In genomic region chr10:133362846-133363245, GRCh38 we compare ENCODE assay signal across 20 cellular contexts. TPM values are rescaled to one million over a fixed set of nuclear protein-coding genes. Genes with fewer than 3 reads are reported as not detected.
DNase-seq lines count a peak whose midpoint lies in the region; ATAC-seq, FAIRE-seq and TF ChIP-seq lines count a peak whose summit lies in the region.
"Had no signal": no experiment of that assay in that cellular context is flagged by ENCODE, and none has a peak within 500 bp of the region (broad histone marks: within the 10 kb centered on the region; RNA-seq: fewer than 3 reads in every experiment).

No MANE protein-coding gene starts in this region.

- H3K4me1 ChIP-seq in HepG2 (ENCODE audit: insufficient read depth, low read length) (peaks cover 25% of the 10 kb centered on the region), right lobe of liver (peaks cover 0 to 30% (median 12%) of the 10 kb centered on the region in 4 donors)
- H3K4me1 ChIP-seq: HAP-1 had no signal

- H3K27me3 Mint-ChIP-seq in Calu3 (ENCODE audit: unreplicated experiment): no peaks in the 10 kb centered on the region
- no peaks in the 10 kb centered on the region for H3K27me3 Mint-ChIP-seq in nephron progenitor cell (ENCODE audit: low read depth, poor library complexity)

- peaks cover 23 to 45% of the 10 kb centered on the region in 2 experiments for H3K36me3 ChIP-seq in HepG2 (replicated peaks in 1 of 2; ENCODE audit: control insufficient read depth in 1 of 2, insufficient read depth in 2 of 2, low read length in 2 of 2)
- peaks cover 0 to 55% (median 34%) of the 10 kb centered on the region in 4 donors for H3K36me3 ChIP-seq in right lobe of liver

- CTCF ChIA-PET in HepG2 (lab: Yijun Ruan, JAX; ENCODE audit: low intra/inter-chr PET ratio, low total read pairs): no interaction called here
- CTCF ChIA-PET in Calu3 (lab: Charles Lee): no interaction called here

- ATAC-seq in HepG2 (no peak), right lobe of liver (no peak)
- ATAC-seq: CD8-positive, alpha-beta T cell; GM12878 had no signal

- POLR2A ChIA-PET in HepG2 (lab: Yijun Ruan, JAX): interaction anchor here (5.8 kb wide), 1 partner anchor 15 kb away, joined by 78 read pairs; the partner anchor contains the start of gene PAOX

- H3K4me3 ChIP-seq in HepG2 (replicated peaks in 1 of 3; ENCODE audit: insufficient read depth in 1 of 3, low read depth in 2 of 3, low read length in 3 of 3): no peak overlapping the region
- H3K4me3 ChIP-seq in right lobe of liver: no peak overlapping the region
- H3K4me3 ChIP-seq: GM12878, HAP-1 had no signal

- no peaks in the 10 kb centered on the region for H3K4me1 Mint-ChIP-seq in Calu3 (ENCODE audit: low read depth, unreplicated experiment)
- peaks cover 14% of the 10 kb centered on the region for H3K4me1 Mint-ChIP-seq in nephron progenitor cell

- no TSS peak for BruUV-seq in HepG2 (replicated peaks; lab: Mats Ljungman, UMichigan)
- BruUV-seq in Calu3 (replicated peaks; lab: Mats Ljungman, UMichigan): TSS peak; percentile 83

- no peak overlapping the region for H3K27ac Mint-ChIP-seq in Calu3 (ENCODE audit: unreplicated experiment)
- H3K27ac Mint-ChIP-seq in nephron progenitor cell: peak overlapping the region; percentile 98
- H3K27ac Mint-ChIP-seq: CD8-positive, alpha-beta T cell had no signal

- in situ Hi-C loops in HepG2 (cut with HindIII; ENCODE audit: extremely low pct_ligation_motif_present, low pct_unique_long_range_greater_than_20kb): no loop called here

- no peak for DNase-seq in HepG2 (ENCODE audit: low spot score)
- no peak for DNase-seq in right lobe of liver
- no peak for DNase-seq in Calu3
- no peak for DNase-seq in nephron progenitor cell
- no peak for DNase-seq in RKO (ENCODE audit: low spot score)
- no peak for DNase-seq in mesenteric fat pad (ENCODE audit: low spot score)
- DNase-seq in foreskin melanocyte: no peak
- DNase-seq: ACHN; CD8-positive, alpha-beta T cell; DMS 273 treated with DMSO at 0.1 percent for 48 hours; DMS53; DND-41; EL had no signal

- no peak for TF ChIP-seq RAD21 in HepG2 (CRISPR knock-in tag; IDR thresholded peaks at IDR 0.05)

- 93% methylated on average over 9 of the region's 13 CpGs for WGBS in HepG2 (ENCODE audit: low lambda C conversion rate)
- WGBS in right lobe of liver (ENCODE audit: insufficient coverage, low coverage, low lambda C conversion rate, missing lambda C conversion rate): 81% methylated on average over 3 of the region's 13 CpGs

- H2AFZ ChIP-seq in HepG2 (ENCODE audit: low read length): no peak overlapping the region

- no peak for TF ChIP-seq POLR2A in HepG2 (IDR thresholded peaks at IDR 0.05; ENCODE audit: insufficient read depth in 1 of 2, low read depth in 2 of 2, low read length in 2 of 2)
- TF ChIP-seq POLR2A in right lobe of liver (IDR thresholded peaks at IDR 0.05): no peak

- FAIRE-seq in HepG2 (lab: Jason Lieb, UNC): no peak
- FAIRE-seq: A204.1, GM12878, GM19239, H1 had no signal

- H3K9ac ChIP-seq in HepG2 (ENCODE audit: insufficient read depth, low read depth, low read length): no peak overlapping the region

- H3K27me3 ChIP-seq in HepG2 (ENCODE audit: control insufficient read depth in 1 of 2, insufficient read depth in 2 of 2, low read length in 2 of 2) (no peaks in the 10 kb centered on the region), right lobe of liver (no peaks in the 10 kb centered on the region)

- peaks cover 13% of the 10 kb centered on the region for H3K36me3 Mint-ChIP-seq in Calu3 (ENCODE audit: insufficient read depth, unreplicated experiment)
- peaks cover 36% of the 10 kb centered on the region for H3K36me3 Mint-ChIP-seq in nephron progenitor cell (ENCODE audit: low read depth)

- TF ChIP-seq EP300 in HepG2 (IDR thresholded peaks at IDR 0.05; ENCODE audit: low read depth in 2 of 2, low read length in 2 of 2): no peak
- no peak for TF ChIP-seq EP300 in HepG2 (CRISPR knock-in tag; IDR thresholded peaks at IDR 0.05; ENCODE audit: borderline replicate concordance)

- H3K27ac ChIP-seq in HepG2 (ENCODE audit: extremely low read length, insufficient read depth, low read length) (no peak overlapping the region), right lobe of liver (no peak overlapping the region)

- H3K79me2 ChIP-seq in HepG2 (ENCODE audit: insufficient read depth, low read length): no peaks in the 10 kb centered on the region

- H3K4me3 Mint-ChIP-seq in Calu3 (ENCODE audit: low read depth, unreplicated experiment) (no peak overlapping the region), nephron progenitor cell (no peak overlapping the region)

- intact Hi-C loops in HepG2 (cut with micrococcal nuclease; ENCODE audit: unreplicated experiment) (no loop called here), right lobe of liver (cut with DNase I) (no loop called here), Calu3 (cut with micrococcal nuclease; ENCODE audit: unreplicated experiment) (no loop called here)

- H3K4me2 ChIP-seq in HepG2 (ENCODE audit: low read depth, low read length): no peak overlapping the region

- H4K20me1 ChIP-seq in HepG2 (ENCODE audit: insufficient read depth, low read length): no peaks in the 10 kb centered on the region

- H3K9me3 ChIP-seq in HepG2 (ENCODE audit: low read length): no peaks in the 10 kb centered on the region
- no peaks in the 10 kb centered on the region for H3K9me3 ChIP-seq in right lobe of liver
- H3K9me3 ChIP-seq: HAP-1 had no signal

- no peak for TF ChIP-seq CTCF in HepG2 (CRISPR knock-in tag; IDR thresholded peaks at IDR 0.05)
- no peak for TF ChIP-seq CTCF in right lobe of liver (IDR thresholded peaks at IDR 0.05)
- TF ChIP-seq CTCF in Calu3 (IDR thresholded peaks at IDR 0.05; ENCODE audit: unreplicated experiment): no peak
- TF ChIP-seq CTCF in nephron progenitor cell (IDR thresholded peaks at IDR 0.05): no peak

- H3K9me3 Mint-ChIP-seq in Calu3 (ENCODE audit: low read depth, unreplicated experiment) (no peaks in the 10 kb centered on the region), nephron progenitor cell (no peaks in the 10 kb centered on the region)
- H3K9me3 Mint-ChIP-seq: CD8-positive, alpha-beta T cell had no signal

RNA-seq across cellular contexts. Expression of gene FUOM, which starts 5.0 kb away (rescaled TPM):
- total RNA-seq in HepG2 (2016; rRNA removed; fragmentation: Illumina TruSeq; extraction: Trizol) (60.4 and 64.2 TPM in 2 replicates), right lobe of liver (100 to 1,000 TPM in 4 of 6 experiments, 10 to 100 TPM in 2; 76.1 to 158 (median 124) TPM), Calu3 (2022) (11.5 and 15.0 TPM in 2 replicates), mesenteric fat pad (19.0 TPM)
- total RNA-seq in HepG2 (2016; cell fraction: cytosol; rRNA removed; fragmentation: Illumina TruSeq; extraction: Trizol; ENCODE audit: low read depth): 57.8 and 71.7 TPM in 2 replicates
- total RNA-seq in HepG2 (2016; cell fraction: insoluble cytoplasmic fraction; rRNA removed; fragmentation: Illumina TruSeq; extraction: Trizol): 67.9 and 76.3 TPM in 2 replicates
- 58.7 and 70.4 TPM in 2 replicates for total RNA-seq in HepG2 (2016; cell fraction: membrane; rRNA removed; fragmentation: Illumina TruSeq; extraction: Trizol)
- 36.8 and 40.4 TPM in 2 replicates for total RNA-seq in HepG2 (2016; cell fraction: nucleus; rRNA removed; fragmentation: Illumina TruSeq; extraction: Trizol)
- 27.5 and 29.3 TPM in 2 replicates for polyA plus RNA-seq in HepG2 (2011; rRNA removed)
- 32.4 and 52.6 TPM in 2 replicates for polyA plus RNA-seq in HepG2 (2011; cell fraction: cytosol; rRNA removed)
- polyA plus RNA-seq in HepG2 (2011; cell fraction: nucleus; rRNA removed): 38.8 and 43.2 TPM in 2 replicates
- polyA plus RNA-seq in HepG2 (2012): 14.1 and 20.9 TPM in 2 replicates
- 45.1 and 62.7 TPM in 2 replicates for polyA plus RNA-seq in HepG2 (2016; cell fraction: cytosol; fragmentation: Illumina TruSeq; extraction: Trizol; ENCODE audit: low read depth)
- polyA plus RNA-seq in HepG2 (2016; cell fraction: insoluble cytoplasmic fraction; fragmentation: Illumina TruSeq; extraction: Trizol; ENCODE audit: low read depth): 61.9 and 62.9 TPM in 2 replicates
- polyA plus RNA-seq in HepG2 (2016; cell fraction: membrane; fragmentation: Illumina TruSeq; extraction: Trizol; ENCODE audit: low read depth): 48.7 and 50.0 TPM in 2 replicates
- 39.1 and 50.6 TPM in 2 replicates for polyA plus RNA-seq in HepG2 (2016; cell fraction: nucleus; fragmentation: Illumina TruSeq; extraction: Trizol; ENCODE audit: insufficient read depth, low read depth)
- polyA minus RNA-seq in HepG2 (2011; rRNA and poly(A)+ RNA removed; ENCODE audit: low replicate concordance): 5.1 and 15.7 TPM in 2 replicates
- 4.8 and 6.5 TPM in 2 replicates for polyA minus RNA-seq in HepG2 (2011; cell fraction: cytosol; rRNA and poly(A)+ RNA removed)
- 34.6 and 37.3 TPM in 2 replicates for polyA minus RNA-seq in HepG2 (2011; cell fraction: nucleus; rRNA and poly(A)+ RNA removed)

RNA-seq across cellular contexts. Expression of gene ECHS1, which starts 10.3 kb away (rescaled TPM):
- total RNA-seq in HepG2 (2016; rRNA removed; fragmentation: Illumina TruSeq; extraction: Trizol) (195 and 233 TPM in 2 replicates), right lobe of liver (100 to 1,000 TPM; 293 to 780 (median 436) TPM), Calu3 (2022) (53.5 and 58.1 TPM in 2 replicates), mesenteric fat pad (188 TPM)
- 58.3 and 60.5 TPM in 2 replicates for total RNA-seq in HepG2 (2016; cell fraction: cytosol; rRNA removed; fragmentation: Illumina TruSeq; extraction: Trizol; ENCODE audit: low read depth)
- 200 and 225 TPM in 2 replicates for total RNA-seq in HepG2 (2016; cell fraction: insoluble cytoplasmic fraction; rRNA removed; fragmentation: Illumina TruSeq; extraction: Trizol)
- 81.4 and 88.8 TPM in 2 replicates for total RNA-seq in HepG2 (2016; cell fraction: membrane; rRNA removed; fragmentation: Illumina TruSeq; extraction: Trizol)
- 65.2 and 65.6 TPM in 2 replicates for total RNA-seq in HepG2 (2016; cell fraction: nucleus; rRNA removed; fragmentation: Illumina TruSeq; extraction: Trizol)
- polyA plus RNA-seq in HepG2 (2011; rRNA removed): 26.4 and 32.7 TPM in 2 replicates
- polyA plus RNA-seq in HepG2 (2011; cell fraction: cytosol; rRNA removed): 39.1 and 41.3 TPM in 2 replicates
- 37.3 and 39.0 TPM in 2 replicates for polyA plus RNA-seq in HepG2 (2011; cell fraction: nucleus; rRNA removed)
- 79.9 and 84.4 TPM in 2 replicates for polyA plus RNA-seq in HepG2 (2012)
- 60.4 and 63.0 TPM in 2 replicates for polyA plus RNA-seq in HepG2 (2016; cell fraction: cytosol; fragmentation: Illumina TruSeq; extraction: Trizol; ENCODE audit: low read depth)
- polyA plus RNA-seq in HepG2 (2016; cell fraction: insoluble cytoplasmic fraction; fragmentation: Illumina TruSeq; extraction: Trizol; ENCODE audit: low read depth): 218 and 228 TPM in 2 replicates
- polyA plus RNA-seq in HepG2 (2016; cell fraction: membrane; fragmentation: Illumina TruSeq; extraction: Trizol; ENCODE audit: low read depth): 63.2 and 68.6 TPM in 2 replicates
- 101 and 107 TPM in 2 replicates for polyA plus RNA-seq in HepG2 (2016; cell fraction: nucleus; fragmentation: Illumina TruSeq; extraction: Trizol; ENCODE audit: insufficient read depth, low read depth)
- polyA minus RNA-seq in HepG2 (2011; rRNA and poly(A)+ RNA removed; ENCODE audit: low replicate concordance): 32.0 and 52.6 TPM in 2 replicates
- 27.8 and 30.0 TPM in 2 replicates for polyA minus RNA-seq in HepG2 (2011; cell fraction: cytosol; rRNA and poly(A)+ RNA removed)
- 8.9 and 9.3 TPM in 2 replicates for polyA minus RNA-seq in HepG2 (2011; cell fraction: nucleus; rRNA and poly(A)+ RNA removed)

RNA-seq across cellular contexts. Expression of gene PRAP1, which starts 15.7 kb away (rescaled TPM):
- total RNA-seq in HepG2 (2016; rRNA removed; fragmentation: Illumina TruSeq; extraction: Trizol) (22.4 and 48.2 TPM in 2 replicates), right lobe of liver (100 to 1,000 TPM; 177 to 522 (median 298) TPM), Calu3 (2022) (not detected in 2 replicates), mesenteric fat pad (1.6 TPM)
- 14.5 and 19.5 TPM in 2 replicates for total RNA-seq in HepG2 (2016; cell fraction: cytosol; rRNA removed; fragmentation: Illumina TruSeq; extraction: Trizol; ENCODE audit: low read depth)
- 19.1 and 44.0 TPM in 2 replicates for total RNA-seq in HepG2 (2016; cell fraction: insoluble cytoplasmic fraction; rRNA removed; fragmentation: Illumina TruSeq; extraction: Trizol)
- total RNA-seq in HepG2 (2016; cell fraction: membrane; rRNA removed; fragmentation: Illumina TruSeq; extraction: Trizol): 12.8 and 15.9 TPM in 2 replicates
- total RNA-seq in HepG2 (2016; cell fraction: nucleus; rRNA removed; fragmentation: Illumina TruSeq; extraction: Trizol): 39.5 and 48.3 TPM in 2 replicates
- polyA plus RNA-seq in HepG2 (2011; rRNA removed): 20.8 and 26.7 TPM in 2 replicates
- polyA plus RNA-seq in HepG2 (2011; cell fraction: cytosol; rRNA removed): 32.8 and 46.2 TPM in 2 replicates
- 13.6 and 16.7 TPM in 2 replicates for polyA plus RNA-seq in HepG2 (2011; cell fraction: nucleus; rRNA removed)
- 18.3 and 22.2 TPM in 2 replicates for polyA plus RNA-seq in HepG2 (2012)
- polyA plus RNA-seq in HepG2 (2016; cell fraction: cytosol; fragmentation: Illumina TruSeq; extraction: Trizol; ENCODE audit: low read depth): 25.2 and 25.3 TPM in 2 replicates
- 31.2 and 35.2 TPM in 2 replicates for polyA plus RNA-seq in HepG2 (2016; cell fraction: insoluble cytoplasmic fraction; fragmentation: Illumina TruSeq; extraction: Trizol; ENCODE audit: low read depth)
- 21.3 and 23.0 TPM in 2 replicates for polyA plus RNA-seq in HepG2 (2016; cell fraction: membrane; fragmentation: Illumina TruSeq; extraction: Trizol; ENCODE audit: low read depth)
- 99.8 and 108 TPM in 2 replicates for polyA plus RNA-seq in HepG2 (2016; cell fraction: nucleus; fragmentation: Illumina TruSeq; extraction: Trizol; ENCODE audit: insufficient read depth, low read depth)
- 11.2 TPM in 1 of 2 replicates, not detected in the other for polyA minus RNA-seq in HepG2 (2011; rRNA and poly(A)+ RNA removed; ENCODE audit: low replicate concordance)
- 7.7 and 10.1 TPM in 2 replicates for polyA minus RNA-seq in HepG2 (2011; cell fraction: cytosol; rRNA and poly(A)+ RNA removed)
- polyA minus RNA-seq in HepG2 (2011; cell fraction: nucleus; rRNA and poly(A)+ RNA removed): 2.6 and 4.7 TPM in 2 replicates
- total RNA-seq: CD8-positive, alpha-beta T cell; GM12878; H1 had no signal
- polyA plus RNA-seq: BJ had no signal

RNA-seq across cellular contexts. Expression of gene PAOX, which starts 16.2 kb away (rescaled TPM):
- total RNA-seq in HepG2 (2016; rRNA removed; fragmentation: Illumina TruSeq; extraction: Trizol) (0.49 and 0.52 TPM in 2 replicates), right lobe of liver (10 to 100 TPM in 4 of 6 experiments, 1 to 10 TPM in 2; 9.4 to 15.9 (median 11.9) TPM), Calu3 (2022) (1.4 and 2.9 TPM in 2 replicates), mesenteric fat pad (3.6 TPM)
- total RNA-seq in HepG2 (2016; cell fraction: cytosol; rRNA removed; fragmentation: Illumina TruSeq; extraction: Trizol; ENCODE audit: low read depth): not detected in 2 replicates
- 0.49 and 0.54 TPM in 2 replicates for total RNA-seq in HepG2 (2016; cell fraction: insoluble cytoplasmic fraction; rRNA removed; fragmentation: Illumina TruSeq; extraction: Trizol)
- total RNA-seq in HepG2 (2016; cell fraction: membrane; rRNA removed; fragmentation: Illumina TruSeq; extraction: Trizol): 0.12 TPM in 1 of 2 replicates, not detected in the other
- 0.41 and 0.78 TPM in 2 replicates for total RNA-seq in HepG2 (2016; cell fraction: nucleus; rRNA removed; fragmentation: Illumina TruSeq; extraction: Trizol)
- 0.77 and 1.1 TPM in 2 replicates for polyA plus RNA-seq in HepG2 (2011; rRNA removed)
- polyA plus RNA-seq in HepG2 (2011; cell fraction: cytosol; rRNA removed): 0.56 and 0.72 TPM in 2 replicates
- polyA plus RNA-seq in HepG2 (2011; cell fraction: nucleus; rRNA removed): 3.9 and 4.7 TPM in 2 replicates
- 1.2 and 1.4 TPM in 2 replicates for polyA plus RNA-seq in HepG2 (2012)
- polyA plus RNA-seq in HepG2 (2016; cell fraction: cytosol; fragmentation: Illumina TruSeq; extraction: Trizol; ENCODE audit: low read depth): 0.16 TPM in 2 replicates
- 0.50 and 0.56 TPM in 2 replicates for polyA plus RNA-seq in HepG2 (2016; cell fraction: insoluble cytoplasmic fraction; fragmentation: Illumina TruSeq; extraction: Trizol; ENCODE audit: low read depth)
- 0.11 TPM in 1 of 2 replicates, not detected in the other for polyA plus RNA-seq in HepG2 (2016; cell fraction: membrane; fragmentation: Illumina TruSeq; extraction: Trizol; ENCODE audit: low read depth)
- 2.0 and 2.2 TPM in 2 replicates for polyA plus RNA-seq in HepG2 (2016; cell fraction: nucleus; fragmentation: Illumina TruSeq; extraction: Trizol; ENCODE audit: insufficient read depth, low read depth)
- 1.7 TPM in 1 of 2 replicates, not detected in the other for polyA minus RNA-seq in HepG2 (2011; rRNA and poly(A)+ RNA removed; ENCODE audit: low replicate concordance)
- polyA minus RNA-seq in HepG2 (2011; cell fraction: cytosol; rRNA and poly(A)+ RNA removed): not detected in 2 replicates
- 0.99 and 1.2 TPM in 2 replicates for polyA minus RNA-seq in HepG2 (2011; cell fraction: nucleus; rRNA and poly(A)+ RNA removed)

RNA-seq across cellular contexts. Expression of gene CALY, which starts 26.1 kb away (rescaled TPM):
- total RNA-seq in HepG2 (2016; rRNA removed; fragmentation: Illumina TruSeq; extraction: Trizol) (not detected in 2 replicates), right lobe of liver (not detected), Calu3 (2022) (not detected in 2 replicates), mesenteric fat pad (not detected)
- total RNA-seq in HepG2 (2016; cell fraction: cytosol; rRNA removed; fragmentation: Illumina TruSeq; extraction: Trizol; ENCODE audit: low read depth): not detected in 2 replicates
- not detected in 2 replicates for total RNA-seq in HepG2 (2016; cell fraction: insoluble cytoplasmic fraction; rRNA removed; fragmentation: Illumina TruSeq; extraction: Trizol)
- not detected in 2 replicates for total RNA-seq in HepG2 (2016; cell fraction: membrane; rRNA removed; fragmentation: Illumina TruSeq; extraction: Trizol)
- total RNA-seq in HepG2 (2016; cell fraction: nucleus; rRNA removed; fragmentation: Illumina TruSeq; extraction: Trizol): not detected in 2 replicates
- 0.08 and 0.21 TPM in 2 replicates for polyA plus RNA-seq in HepG2 (2011; rRNA removed)
- 0.12 and 0.31 TPM in 2 replicates for polyA plus RNA-seq in HepG2 (2011; cell fraction: cytosol; rRNA removed)
- 0.50 and 0.55 TPM in 2 replicates for polyA plus RNA-seq in HepG2 (2011; cell fraction: nucleus; rRNA removed)
- 0.23 and 0.35 TPM in 2 replicates for polyA plus RNA-seq in HepG2 (2012)
- not detected in 2 replicates for polyA plus RNA-seq in HepG2 (2016; cell fraction: cytosol; fragmentation: Illumina TruSeq; extraction: Trizol; ENCODE audit: low read depth)
- not detected in 2 replicates for polyA plus RNA-seq in HepG2 (2016; cell fraction: insoluble cytoplasmic fraction; fragmentation: Illumina TruSeq; extraction: Trizol; ENCODE audit: low read depth)
- not detected in 2 replicates for polyA plus RNA-seq in HepG2 (2016; cell fraction: membrane; fragmentation: Illumina TruSeq; extraction: Trizol; ENCODE audit: low read depth)
- not detected in 2 replicates for polyA plus RNA-seq in HepG2 (2016; cell fraction: nucleus; fragmentation: Illumina TruSeq; extraction: Trizol; ENCODE audit: insufficient read depth, low read depth)
- 0.12 TPM in 1 of 2 replicates, not detected in the other for polyA minus RNA-seq in HepG2 (2011; rRNA and poly(A)+ RNA removed; ENCODE audit: low replicate concordance)
- polyA minus RNA-seq in HepG2 (2011; cell fraction: cytosol; rRNA and poly(A)+ RNA removed): not detected in 2 replicates
- not detected in 2 replicates for polyA minus RNA-seq in HepG2 (2011; cell fraction: nucleus; rRNA and poly(A)+ RNA removed)
- total RNA-seq: GM12878, HT-29 had no signal
